11 cellular contexts compared by ENCODE assay signal in genomic region chr9:20570756-20571155, GRCh38. TPM values are rescaled to one million over a fixed set of nuclear protein-coding genes. Genes with fewer than 3 reads are reported as not detected.
DNase-seq lines count a peak whose midpoint lies in the region; ATAC-seq and FAIRE-seq lines count a peak whose summit lies in the region.
"Had no signal": no experiment of that assay in that cellular context is flagged by ENCODE, and none has a peak within 500 bp of the region (broad histone marks: within the 10 kb centered on the region; RNA-seq: fewer than 3 reads in every experiment).

No MANE protein-coding gene starts in this region.

- no peaks in the 10 kb centered on the region for H3K36me3 ChIP-seq in adipocyte (ENCODE audit: control insufficient read depth, insufficient read depth, low read length, severe bottlenecking)
- H3K36me3 ChIP-seq: right lobe of liver had no signal

- peak overlapping the region; percentile 28 for H3K4me3 ChIP-seq in adipocyte (ENCODE audit: low read length)
- H3K4me3 ChIP-seq: right lobe of liver, SK-N-MC had no signal

- in situ Hi-C loops in ACHN (cut with HindIII; ENCODE audit: low pct_ligation_motif_present, low pct_unique_long_range_greater_than_20kb, low sequenced_read_pairs) = no loop called here

- DNase-seq in adipocyte (ENCODE audit: low read depth) (peak; percentile 77), renal cortical epithelial cell (ENCODE audit: low read depth) (peak; percentile 90), NCI-H526 (lab: John Stamatoyannopoulos, UW) (no peak), HTR-8/SVneo (ENCODE audit: insufficient read length, low spot score) (no peak), ACHN (no peak), midbrain (lab: John Stamatoyannopoulos, UW) (no peak)
- DNase-seq: activated naive CD4-positive, alpha-beta T cell treated with Interleukin-2 at 50 U/mL for 16 hours; right lobe of liver had no signal

- H3K9ac ChIP-seq in adipocyte (ENCODE audit: low read length) = peak overlapping the region; percentile 20

- ATAC-seq in GM19035 (IDR thresholded peaks at IDR 0.05; ENCODE audit: unreplicated experiment) (peak; percentile 71), HG03025 (IDR thresholded peaks at IDR 0.05; ENCODE audit: low FRiP score, unreplicated experiment) (peak; percentile 61)

- FAIRE-seq in HTR-8/SVneo (lab: Jason Lieb, UNC) = no peak

- peaks cover 33% of the 10 kb centered on the region for H3K4me1 ChIP-seq in adipocyte (ENCODE audit: control insufficient read depth, insufficient read depth, low read length)
- H3K4me1 ChIP-seq: right lobe of liver had no signal

- H3K27me3 ChIP-seq in adipocyte (replicated peaks; ENCODE audit: control insufficient read depth, insufficient read depth, low read length) = no peaks in the 10 kb centered on the region
- H3K27me3 ChIP-seq: right lobe of liver had no signal

- peaks cover 4% of the 10 kb centered on the region for H3K9me3 ChIP-seq in adipocyte (ENCODE audit: control insufficient read depth, low read length)
- H3K9me3 ChIP-seq: right lobe of liver had no signal

RNA-seq across cellular contexts. Expression of gene MLLT3, which starts 51.5 kb away (rescaled TPM):
- 40.0 and 54.5 TPM in 2 replicates for total RNA-seq in renal cortical epithelial cell

Comparison
In these comparisons a context has a peak if more than half of its experiments do, and no peak if none do; other contexts are left out.
1. DNase-seq: peak in adipocyte (single experiment) and renal cortical epithelial cell (single experiment); none in NCI-H526 (0 of 2), HTR-8/SVneo (single experiment), ACHN (single experiment) and midbrain (single experiment).